ENCODE assay signal across 2 cellular contexts in genomic region chr6:21639316-21639715, GRCh38.
TF ChIP-seq lines count a peak whose summit lies in the region.

No MANE protein-coding gene starts in this region.

TF ChIP-seq in IMR-90, 13 proteins besides CTCF, POLR2A, EP300 and RAD21:
- TF ChIP-seq RFX5 (IDR thresholded peaks at IDR 0.05; ENCODE audit: low read depth, low read length), result no peak

TF ChIP-seq in K562, 482 proteins besides CTCF, POLR2A, EP300 and RAD21:
- TF ChIP-seq CEBPB (tag; IDR thresholded peaks at IDR 0.05) (peak; percentile 41), PHB (CRISPR knock-in tag; IDR thresholded peaks at IDR 0.05) (no peak)
TF ChIP-seq in K562: peak in this region for 1.
